In genomic region chr1:2132222-2133038, GRCh38 we compare ENCODE assay signal across 8 cellular contexts.
DNase-seq lines count a peak whose midpoint lies in the region; ATAC-seq and TF ChIP-seq lines count a peak whose summit lies in the region.

No MANE protein-coding gene starts in this region.

- ATAC-seq in memory B cell (ENCODE audit: low read depth) (no peak), HG02610 (IDR thresholded peaks at IDR 0.05; ENCODE audit: unreplicated experiment) (no peak)

- H3K27ac ChIP-seq in SJSA1 (peak overlapping the region; percentile 77), dorsolateral prefrontal cortex (peak overlapping the region; percentile 0 to 98 (median 92)), thyroid gland (peak overlapping the region; percentile 62 to 88 (median 87))

- H3K27ac Mint-ChIP-seq in activated naive CD4-positive, alpha-beta T cell treated with anti-CD3 and anti-CD28 coated beads for 36 hours, result no peak overlapping the region
- peak overlapping the region; percentile 92 for H3K27ac Mint-ChIP-seq in memory B cell

- intact Hi-C loops in activated naive CD4-positive, alpha-beta T cell treated with anti-CD3 and anti-CD28 coated beads for 36 hours (cut with micrococcal nuclease), result loop anchor here (1.0 to 5.0 kb wide), 6 partner anchors 16 to 223 kb away; partner anchors contain the start of genes PRKCZ and TMEM52
- intact Hi-C loops in dorsolateral prefrontal cortex (cut with DNase I), result loop anchor here in 1 of 2 donors (5.0 to 10.0 kb wide), 3 partner anchors 35 to 102 kb away; no protein-coding TSS in a partner anchor
- intact Hi-C loops in thyroid gland (cut with DNase I), result no loop called here

- H3K4me1 Mint-ChIP-seq in activated naive CD4-positive, alpha-beta T cell treated with anti-CD3 and anti-CD28 coated beads for 36 hours (ENCODE audit: low read depth), result peaks cover 14% of the 10 kb centered on the region
- H3K4me1 Mint-ChIP-seq in memory B cell, result peaks cover 14% of the 10 kb centered on the region

- peak in 54 of 56 donors; percentile 18 to 65 (median 48) for TF ChIP-seq CTCF in dorsolateral prefrontal cortex (IDR thresholded peaks at IDR 0.05 in 54 of 56, conservative IDR thresholded peaks at IDR 0.05 in 2 of 56; ENCODE audit: low read depth in 1 of 56, partially characterized antibody in 56 of 56)
- peak in 1 of 6 experiments; percentile 14 for TF ChIP-seq CTCF in thyroid gland (IDR thresholded peaks at IDR 0.05)

- WGBS in thyroid gland, 2 donors, result 62 to 65% methylated on average over 21 to 37 of the region's 40 CpGs

- no peaks in the 10 kb centered on the region for H3K9me3 ChIP-seq in SJSA1 (replicated peaks)
- no peaks in the 10 kb centered on the region for H3K9me3 ChIP-seq in thyroid gland

- H3K4me1 ChIP-seq in SJSA1 (replicated peaks), result peaks cover 46% of the 10 kb centered on the region
- peaks cover 23 to 34% of the 10 kb centered on the region in 2 donors for H3K4me1 ChIP-seq in thyroid gland

- H3K36me3 ChIP-seq in SJSA1 (no peaks in the 10 kb centered on the region), thyroid gland (no peaks in the 10 kb centered on the region)

- peak overlapping the region; percentile 76 for H3K4me3 Mint-ChIP-seq in activated naive CD4-positive, alpha-beta T cell treated with anti-CD3 and anti-CD28 coated beads for 36 hours
- peak overlapping the region; percentile 87 for H3K4me3 Mint-ChIP-seq in memory B cell

- H3K27me3 Mint-ChIP-seq in activated naive CD4-positive, alpha-beta T cell treated with anti-CD3 and anti-CD28 coated beads for 36 hours (ENCODE audit: low read depth), result no peaks in the 10 kb centered on the region
- no peaks in the 10 kb centered on the region for H3K27me3 Mint-ChIP-seq in memory B cell

- H3K36me3 Mint-ChIP-seq in activated naive CD4-positive, alpha-beta T cell treated with anti-CD3 and anti-CD28 coated beads for 36 hours (ENCODE audit: low read depth), result no peaks in the 10 kb centered on the region
- H3K36me3 Mint-ChIP-seq in memory B cell, result peaks cover 2% of the 10 kb centered on the region

- DNase-seq in activated naive CD4-positive, alpha-beta T cell treated with anti-CD3 and anti-CD28 coated beads for 36 hours, result peak; percentile 44
- DNase-seq in activated naive CD4-positive, alpha-beta T cell treated with Interleukin-2 at 50 U/mL for 16 hours, result no peak
- DNase-seq in SJSA1 (ENCODE audit: low read depth in 1 of 2, low spot score in 2 of 2) (peak; percentile 70 to 76), dorsolateral prefrontal cortex (peak in 6 of 10 donors; percentile 47 to 71 (median 60)), memory B cell (ENCODE audit: low spot score in 2 of 2) (no peak), thyroid gland (no peak), NCI-H1436 treated with DMSO at 0.1 percent for 48 hours (lab: John Stamatoyannopoulos, UW) (no peak)

- CTCF ChIA-PET in activated naive CD4-positive, alpha-beta T cell treated with anti-CD3 and anti-CD28 coated beads for 36 hours (lab: Charles Lee), result interaction anchor here (0.8 to 1.2 kb wide), 4 partner anchors 40 to 88 kb away, joined by 3 read pairs; partner anchors contain the start of gene FAAP20

- TF ChIP-seq POLR2A in thyroid gland (IDR thresholded peaks at IDR 0.05), result no peak

- no peaks in the 10 kb centered on the region for H3K9me3 Mint-ChIP-seq in activated naive CD4-positive, alpha-beta T cell treated with anti-CD3 and anti-CD28 coated beads for 36 hours
- no peaks in the 10 kb centered on the region for H3K9me3 Mint-ChIP-seq in memory B cell

- H3K27me3 ChIP-seq in SJSA1 (replicated peaks) (no peaks in the 10 kb centered on the region), dorsolateral prefrontal cortex (no peaks in the 10 kb centered on the region), thyroid gland (no peaks in the 10 kb centered on the region)

- peak overlapping the region; percentile 26 for H3K4me3 ChIP-seq in SJSA1
- peak overlapping the region; percentile 30 to 70 (median 54) for H3K4me3 ChIP-seq in dorsolateral prefrontal cortex
- peak overlapping the region in 1 of 3 donors; percentile 26 for H3K4me3 ChIP-seq in thyroid gland (replicated peaks in 1 of 3)

Comparison
In these comparisons a context has a peak if more than half of its experiments do, and no peak if none do; other contexts are left out.
1. DNase-seq: peak in activated naive CD4-positive, alpha-beta T cell treated with anti-CD3 and anti-CD28 coated beads for 36 hours (single experiment), SJSA1 (2 of 2) and dorsolateral prefrontal cortex (6 of 10); none in activated naive CD4-positive, alpha-beta T cell treated with Interleukin-2 at 50 U/mL for 16 hours (single experiment), memory B cell (0 of 2), thyroid gland (0 of 2) and NCI-H1436 treated with DMSO at 0.1 percent for 48 hours (single experiment).
2. Peak in every context shown above with its lines, with median percentiles within 50 percentile points of each other: H3K27ac ChIP-seq.